8 cellular contexts compared by ENCODE assay signal in the genomic region with DNA sequence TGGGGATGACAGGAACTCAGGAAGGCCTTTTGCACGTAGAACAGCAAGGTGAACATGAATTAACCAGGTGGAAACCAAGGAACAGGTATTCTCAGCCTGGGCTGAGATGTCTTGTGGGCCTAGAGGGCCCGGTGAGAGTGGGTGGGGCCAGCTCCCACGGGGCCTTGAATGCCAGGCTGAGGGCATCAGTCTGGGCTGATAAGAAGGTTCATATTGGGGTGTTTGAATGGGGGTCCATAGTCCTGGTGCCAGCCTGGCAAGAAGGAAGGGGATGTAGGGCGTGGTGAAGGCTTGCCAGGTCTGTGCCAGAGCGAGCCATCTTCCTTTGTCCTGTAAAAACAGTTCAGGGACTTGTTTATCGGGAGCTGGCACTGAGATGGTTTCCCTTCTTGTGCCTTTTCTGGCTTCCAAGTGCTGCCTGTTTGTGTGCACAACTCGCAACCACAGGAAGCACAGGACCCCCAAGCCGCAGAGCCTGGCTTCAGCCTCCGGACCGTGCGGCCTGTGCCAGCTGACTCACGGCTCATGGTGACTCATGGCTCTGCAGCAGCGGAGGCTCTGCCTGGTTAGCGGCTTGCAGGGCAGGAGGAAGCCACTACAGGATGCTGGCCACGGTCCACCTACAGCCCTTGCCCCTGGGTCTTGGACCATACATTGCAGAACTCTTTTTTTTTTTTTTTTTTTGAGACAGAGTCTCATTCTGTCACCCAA. TPM values are rescaled to one million over a fixed set of nuclear protein-coding genes. Genes with fewer than 3 reads are reported as not detected.
DNase-seq lines count a peak whose midpoint lies in the region; ATAC-seq and TF ChIP-seq lines count a peak whose summit lies in the region.

No MANE protein-coding gene starts in this region.

- POLR2A ChIA-PET in HCT116 (lab: Charles Lee): interaction anchor here (0.9 to 1.1 kb wide), 2 partner anchors 36 to 119 kb away, joined by 3 to 4 read pairs; a partner anchor contains a TSS

- H3K9me2 ChIP-seq in HCT116 (ENCODE audit: insufficient read depth): no peaks in the 10 kb centered on the region

- H2AFZ ChIP-seq in HCT116 (ENCODE audit: low read depth, low read length, poor library complexity, severe bottlenecking): no peak overlapping the region

- H3K4me1 ChIP-seq in HCT116 (ENCODE audit: control insufficient read depth in 1 of 2, insufficient read depth in 2 of 2, low read length in 2 of 2) (peaks cover 36 to 54% of the 10 kb centered on the region in 2 experiments), skeletal muscle tissue (ENCODE audit: control insufficient read depth in 3 of 3, insufficient read depth in 3 of 3, low read length in 3 of 3) (peaks cover 47 to 58% (median 51%) of the 10 kb centered on the region in 3 donors)

- no peaks in the 10 kb centered on the region for H3K36me3 ChIP-seq in HCT116 (ENCODE audit: control insufficient read depth in 1 of 2, insufficient read depth in 2 of 2, low read length in 2 of 2)
- no peaks in the 10 kb centered on the region for H3K36me3 ChIP-seq in skeletal muscle tissue (ENCODE audit: control insufficient read depth in 3 of 3, insufficient read depth in 3 of 3, low read length in 3 of 3)

- H4K20me1 ChIP-seq in HCT116 (ENCODE audit: insufficient read depth): no peaks in the 10 kb centered on the region

- no TSS peak for BruUV-seq in HCT116 (replicated peaks; lab: Mats Ljungman, UMichigan)

- H3K9me3 ChIP-seq in HCT116 (ENCODE audit: control insufficient read depth in 1 of 2, insufficient read depth in 1 of 2, low read depth in 1 of 2, low read length in 2 of 2): no peaks in the 10 kb centered on the region
- no peaks in the 10 kb centered on the region for H3K9me3 ChIP-seq in skeletal muscle tissue (ENCODE audit: control insufficient read depth in 3 of 3, low read length in 3 of 3)

- H3K4me2 ChIP-seq in HCT116 (ENCODE audit: low read length): peak overlapping the region; percentile 98

- RAD21 ChIA-PET in HCT116 (lab: Charles Lee; ENCODE audit: low non-redundant PET in 1 of 2, low total read pairs in 2 of 2, uncharacterized antibody in 2 of 2, unreplicated experiment in 2 of 2): interaction anchor here (0.7 kb wide), 3 partner anchors 18 to 37 kb away, joined by 3 to 8 read pairs (median 5); no protein-coding TSS in a partner anchor

- ATAC-seq in HCT116: peak; percentile 37
- no peak for ATAC-seq in GM21529 (IDR thresholded peaks at IDR 0.05; ENCODE audit: unreplicated experiment)
- no peak for ATAC-seq in GM21576 (IDR thresholded peaks at IDR 0.05; ENCODE audit: unreplicated experiment)

- DNase-seq in HCT116 (ENCODE audit: low read depth, low spot score): peak; percentile 65
- peak; percentile 38 for DNase-seq in T-helper 9 cell
- DNase-seq in astrocyte of the hippocampus (ENCODE audit: low read depth, low spot score): peak; percentile 99
- DNase-seq in hippocampal formation (lab: John Stamatoyannopoulos, UW): peak; percentile 29 to 62
- no peak for DNase-seq in NCI-H1930 (lab: John Stamatoyannopoulos, UW)

- H3K27ac ChIP-seq in HCT116 (ENCODE audit: low read depth, low read length) (peak overlapping the region; percentile 80), skeletal muscle tissue (ENCODE audit: low read depth, low read length) (peak overlapping the region; percentile 96)

- CTCF ChIA-PET in HCT116 (lab: Charles Lee): interaction anchor here (2.3 kb wide), 1 partner anchor 11 kb away, joined by 12 read pairs; no protein-coding TSS in a partner anchor

- H3K27me3 ChIP-seq in HCT116 (ENCODE audit: insufficient read depth, low read length) (no peaks in the 10 kb centered on the region), skeletal muscle tissue (ENCODE audit: control insufficient read depth in 3 of 3, insufficient read depth in 3 of 3, low read length in 3 of 3) (no peaks in the 10 kb centered on the region)

- intact Hi-C loops in HCT116 (cut with micrococcal nuclease): loop anchor here (5.0 kb wide), 2 partner anchors 96 to 354 kb away; a partner anchor contains a TSS

- peaks cover 68% of the 10 kb centered on the region for H3K79me2 ChIP-seq in HCT116 (ENCODE audit: insufficient read depth, low read length)

- H3K9ac ChIP-seq in HCT116 (ENCODE audit: low read length): peak overlapping the region; percentile 91
- H3K9ac ChIP-seq in skeletal muscle tissue (ENCODE audit: low read depth in 1 of 3, low read length in 3 of 3): peak overlapping the region; percentile 66 to 92 (median 92)

- no peak for TF ChIP-seq POLR2A in HCT116 (IDR thresholded peaks at IDR 0.05; ENCODE audit: borderline replicate concordance, extremely low read depth, insufficient read depth, insufficient read length)

- TF ChIP-seq CTCF in HCT116 (IDR thresholded peaks at IDR 0.05 in 2 of 3, conservative IDR thresholded peaks at IDR 0.05 in 1 of 3; ENCODE audit: borderline replicate concordance in 1 of 3, insufficient read depth in 1 of 3, low read depth in 2 of 3, low read length in 2 of 3): no peak

- H3K4me3 ChIP-seq in HCT116 (replicated peaks in 1 of 2; ENCODE audit: low read depth in 1 of 2, low read length in 2 of 2) (peak overlapping the region; percentile 84 to 94), skeletal muscle tissue (ENCODE audit: low read length in 3 of 3) (peak overlapping the region; percentile 87 to 91 (median 88))

- no peak for TF ChIP-seq RAD21 in HCT116 (IDR thresholded peaks at IDR 0.05; ENCODE audit: low read depth)

TF ChIP-seq in HCT116, 20 proteins besides CTCF, POLR2A, EP300 and RAD21:
- peak; percentile 50; the same call in 1 of the 2 replicates for TF ChIP-seq POLR2AphosphoS5 (IDR thresholded peaks at IDR 0.05; ENCODE audit: low read depth, low read length)
- TF ChIP-seq, protein P1, sequence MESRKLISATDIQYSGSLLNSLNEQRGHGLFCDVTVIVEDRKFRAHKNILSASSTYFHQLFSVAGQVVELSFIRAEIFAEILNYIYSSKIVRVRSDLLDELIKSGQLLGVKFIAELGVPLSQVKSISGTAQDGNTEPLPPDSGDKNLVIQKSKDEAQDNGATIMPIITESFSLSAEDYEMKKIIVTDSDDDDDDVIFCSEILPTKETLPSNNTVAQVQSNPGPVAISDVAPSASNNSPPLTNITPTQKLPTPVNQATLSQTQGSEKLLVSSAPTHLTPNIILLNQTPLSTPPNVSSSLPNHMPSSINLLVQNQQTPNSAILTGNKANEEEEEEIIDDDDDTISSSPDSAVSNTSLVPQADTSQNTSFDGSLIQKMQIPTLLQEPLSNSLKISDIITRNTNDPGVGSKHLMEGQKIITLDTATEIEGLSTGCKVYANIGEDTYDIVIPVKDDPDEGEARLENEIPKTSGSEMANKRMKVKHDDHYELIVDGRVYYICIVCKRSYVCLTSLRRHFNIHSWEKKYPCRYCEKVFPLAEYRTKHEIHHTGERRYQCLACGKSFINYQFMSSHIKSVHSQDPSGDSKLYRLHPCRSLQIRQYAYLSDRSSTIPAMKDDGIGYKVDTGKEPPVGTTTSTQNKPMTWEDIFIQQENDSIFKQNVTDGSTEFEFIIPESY (IDR thresholded peaks at IDR 0.05; ENCODE audit: extremely low read depth, insufficient replicate concordance, low read length): no peak

RNA-seq across cellular contexts. Expression of a gene that starts 2.4 kb away (rescaled TPM):
- total RNA-seq in HCT116 (2021; ENCODE audit: unreplicated experiment) (54.5 TPM), skeletal muscle tissue (24.5 TPM)
- polyA plus RNA-seq in HCT116 (2012): 78.2 and 88.3 TPM in 2 replicates

RNA-seq across cellular contexts. Expression of a gene that starts 35.7 kb away (rescaled TPM):
- 34.4 TPM for total RNA-seq in HCT116 (2021; ENCODE audit: unreplicated experiment)
- polyA plus RNA-seq in HCT116 (2012): 61.5 and 66.1 TPM in 2 replicates
- total RNA-seq in skeletal muscle tissue: 20.9 TPM

RNA-seq across cellular contexts. Expression of a gene that starts 39.9 kb away (rescaled TPM):
- total RNA-seq in HCT116 (2021; ENCODE audit: unreplicated experiment) (11.3 TPM), skeletal muscle tissue (2.6 TPM)
- 15.2 and 16.4 TPM in 2 replicates for polyA plus RNA-seq in HCT116 (2012)

Comparison
In these comparisons a context has a peak if more than half of its experiments do, and no peak if none do; other contexts are left out.
1. DNase-seq: peak in HCT116 (single experiment), T-helper 9 cell (single experiment), astrocyte of the hippocampus (single experiment) and hippocampal formation (2 of 2); none in NCI-H1930 (0 of 2).